In genomic region chr11:34094900-34095299, GRCh38 we compare ENCODE assay signal across 7 cellular contexts. TPM values are rescaled to one million over a fixed set of nuclear protein-coding genes. Genes with fewer than 3 reads are reported as not detected.
DNase-seq lines count a peak whose midpoint lies in the region; ATAC-seq and TF ChIP-seq lines count a peak whose summit lies in the region.
"Not testable (repeated sequence)": the region's sequence is repeated elsewhere in the genome, so short reads cannot be mapped to it uniquely, and the experiment has no call there.

No MANE protein-coding gene starts in this region.

- H3K9me3 ChIP-seq in A673 (ENCODE audit: low read depth, low read length, poor library complexity, severe bottlenecking); Panc1 (ENCODE audit: control insufficient read depth, insufficient read depth, low read depth, low read length): not testable (repeated sequence)

- not testable (repeated sequence) for H3K4me3 ChIP-seq in A673 (ENCODE audit: low read depth, low read length, poor library complexity, severe bottlenecking); Panc1 (ENCODE audit: low read depth in 2 of 2, low read length in 2 of 2)

- not testable (repeated sequence) for BruUV-seq in A673 (replicated peaks; lab: Mats Ljungman, UMichigan); Panc1 (replicated peaks; lab: Mats Ljungman, UMichigan)

- POLR2A ChIA-PET in A673 (lab: Charles Lee; ENCODE audit: low non-redundant PET): interaction anchor here (0.7 kb wide), 1 partner anchor 374 kb away, joined by 3 read pairs; no protein-coding TSS in a partner anchor
- POLR2A ChIA-PET in Panc1 (lab: Charles Lee); activated B cell treated with CpG ODN at 0.5 μM for 24 hours (lab: Charles Lee): not testable (repeated sequence)

- intact Hi-C loops in A673 (cut with micrococcal nuclease; ENCODE audit: unreplicated experiment); Panc1 (cut with micrococcal nuclease; ENCODE audit: unreplicated experiment); activated B cell treated with CpG ODN at 0.5 μM for 24 hours (cut with micrococcal nuclease): not testable (repeated sequence)

- H3K27ac ChIP-seq in A673 (ENCODE audit: low read depth, low read length, poor library complexity, severe bottlenecking): peak overlapping the region; percentile 12
- not testable (repeated sequence) for H3K27ac ChIP-seq in Panc1 (ENCODE audit: low read length)

- CTCF ChIA-PET in A673 (lab: Charles Lee): interaction anchor here (1.1 kb wide), 1 partner anchor 373 kb away, joined by 3 read pairs; no protein-coding TSS in a partner anchor
- CTCF ChIA-PET in Panc1 (lab: Charles Lee); activated B cell treated with CpG ODN at 0.5 μM for 24 hours (lab: Charles Lee): not testable (repeated sequence)

- not testable (repeated sequence) for H3K27me3 Mint-ChIP-seq in activated B cell treated with CpG ODN at 0.5 μM for 24 hours; activated T-cell treated with anti-CD3 and anti-CD28 coated beads, Interleukin-2, amount 50 U/mL, for 24 hours; activated naive CD8-positive, alpha-beta T cell treated with anti-CD3 and anti-CD28 coated beads for 36 hours; effector memory CD8-positive, alpha-beta T cell

- not testable (repeated sequence) for H3K9me3 Mint-ChIP-seq in activated B cell treated with CpG ODN at 0.5 μM for 24 hours; activated T-cell treated with anti-CD3 and anti-CD28 coated beads, Interleukin-2, amount 50 U/mL, for 24 hours; activated naive CD8-positive, alpha-beta T cell treated with anti-CD3 and anti-CD28 coated beads for 36 hours; effector memory CD8-positive, alpha-beta T cell; stimulated activated effector memory CD8-positive, alpha-beta T cell treated with anti-CD3 and anti-CD28 coated beads, Interleukin-12 subunit alpha, Interleukin-12 subunit beta, amount 100 ng/mL, for 72 hours

- TF ChIP-seq CTCF in A673 (conservative IDR thresholded peaks at IDR 0.05; ENCODE audit: low read depth, low read length); Panc1 (IDR thresholded peaks at IDR 0.05); activated B cell treated with CpG ODN at 0.5 μM for 24 hours (IDR thresholded peaks at IDR 0.05): not testable (repeated sequence)

- H3K36me3 Mint-ChIP-seq in activated B cell treated with CpG ODN at 0.5 μM for 24 hours (ENCODE audit: low read depth): peaks cover 90% of the 10 kb centered on the region
- H3K36me3 Mint-ChIP-seq in activated T-cell treated with anti-CD3 and anti-CD28 coated beads, Interleukin-2, amount 50 U/mL, for 24 hours (ENCODE audit: low read depth): peaks cover 99% of the 10 kb centered on the region
- peaks cover 25% of the 10 kb centered on the region for H3K36me3 Mint-ChIP-seq in activated naive CD8-positive, alpha-beta T cell treated with anti-CD3 and anti-CD28 coated beads for 36 hours
- H3K36me3 Mint-ChIP-seq in effector memory CD8-positive, alpha-beta T cell (ENCODE audit: insufficient read depth): peaks cover 95% of the 10 kb centered on the region
- peaks cover 100% of the 10 kb centered on the region for H3K36me3 Mint-ChIP-seq in stimulated activated effector memory CD8-positive, alpha-beta T cell treated with anti-CD3 and anti-CD28 coated beads, Interleukin-12 subunit alpha, Interleukin-12 subunit beta, amount 100 ng/mL, for 72 hours

- not testable (repeated sequence) for H3K4me1 ChIP-seq in A673 (ENCODE audit: insufficient read depth, low read length, poor library complexity, severe bottlenecking); Panc1 (ENCODE audit: control insufficient read depth, insufficient read depth, low read length)

- H3K36me3 ChIP-seq in A673 (ENCODE audit: insufficient read depth, low read length, poor library complexity, severe bottlenecking) (peaks cover 100% of the 10 kb centered on the region), Panc1 (ENCODE audit: control insufficient read depth, insufficient read depth, low read length) (peaks cover 74% of the 10 kb centered on the region)

- 0 out of 2 replicates have a peak, but pooled peaks have one; percentile 42 for ATAC-seq in Panc1
- not testable (repeated sequence) for ATAC-seq in activated B cell treated with CpG ODN at 0.5 μM for 24 hours (ENCODE audit: low read depth); effector memory CD8-positive, alpha-beta T cell (replicated peaks); stimulated activated effector memory CD8-positive, alpha-beta T cell treated with anti-CD3 and anti-CD28 coated beads, Interleukin-12 subunit alpha, Interleukin-12 subunit beta, amount 100 ng/mL, for 72 hours

- in situ Hi-C loops in Panc1 (cut with HindIII; ENCODE audit: low pct_unique_long_range_greater_than_20kb, low sequenced_read_pairs): not testable (repeated sequence)

- not testable (repeated sequence) for H3K27me3 ChIP-seq in A673 (replicated peaks; ENCODE audit: insufficient read depth, low read depth, low read length, poor library complexity); Panc1 (ENCODE audit: control insufficient read depth, insufficient read depth, low read length)

- not testable (repeated sequence) for H3K4me3 Mint-ChIP-seq in activated B cell treated with CpG ODN at 0.5 μM for 24 hours; activated T-cell treated with anti-CD3 and anti-CD28 coated beads, Interleukin-2, amount 50 U/mL, for 24 hours; activated naive CD8-positive, alpha-beta T cell treated with anti-CD3 and anti-CD28 coated beads for 36 hours; effector memory CD8-positive, alpha-beta T cell; stimulated activated effector memory CD8-positive, alpha-beta T cell treated with anti-CD3 and anti-CD28 coated beads, Interleukin-12 subunit alpha, Interleukin-12 subunit beta, amount 100 ng/mL, for 72 hours

- H3K4me1 Mint-ChIP-seq in activated B cell treated with CpG ODN at 0.5 μM for 24 hours; activated T-cell treated with anti-CD3 and anti-CD28 coated beads, Interleukin-2, amount 50 U/mL, for 24 hours (ENCODE audit: low read depth); activated naive CD8-positive, alpha-beta T cell treated with anti-CD3 and anti-CD28 coated beads for 36 hours; effector memory CD8-positive, alpha-beta T cell (ENCODE audit: low read depth in 2 of 2); stimulated activated effector memory CD8-positive, alpha-beta T cell treated with anti-CD3 and anti-CD28 coated beads, Interleukin-12 subunit alpha, Interleukin-12 subunit beta, amount 100 ng/mL, for 72 hours: not testable (repeated sequence)

- peak overlapping the region; percentile 37 for H3K27ac Mint-ChIP-seq in activated B cell treated with CpG ODN at 0.5 μM for 24 hours
- H3K27ac Mint-ChIP-seq in activated T-cell treated with anti-CD3 and anti-CD28 coated beads, Interleukin-2, amount 50 U/mL, for 24 hours: peak overlapping the region; percentile 68
- H3K27ac Mint-ChIP-seq in activated naive CD8-positive, alpha-beta T cell treated with anti-CD3 and anti-CD28 coated beads for 36 hours: peak overlapping the region; percentile 27
- peak overlapping the region; percentile 42 to 79 for H3K27ac Mint-ChIP-seq in effector memory CD8-positive, alpha-beta T cell
- H3K27ac Mint-ChIP-seq in stimulated activated effector memory CD8-positive, alpha-beta T cell treated with anti-CD3 and anti-CD28 coated beads, Interleukin-12 subunit alpha, Interleukin-12 subunit beta, amount 100 ng/mL, for 72 hours: peak overlapping the region; percentile 68

- not testable (repeated sequence) for DNase-seq in A673 (ENCODE audit: low spot score); Panc1 (ENCODE audit: low read depth, low spot score); activated B cell treated with CpG ODN at 0.5 μM for 24 hours; activated T-cell treated with anti-CD3 and anti-CD28 coated beads, Interleukin-2, amount 50 U/mL, for 24 hours; activated naive CD8-positive, alpha-beta T cell treated with anti-CD3 and anti-CD28 coated beads for 36 hours; effector memory CD8-positive, alpha-beta T cell; stimulated activated effector memory CD8-positive, alpha-beta T cell treated with anti-CD3 and anti-CD28 coated beads, Interleukin-12 subunit alpha, Interleukin-12 subunit beta, amount 100 ng/mL, for 72 hours (ENCODE audit: low spot score in 2 of 2)

RNA-seq across cellular contexts. Expression of gene NAT10, which starts 10.5 kb away (rescaled TPM):
- total RNA-seq in A673 (2021): 180 and 192 TPM in 2 replicates
- 64.9 TPM for total RNA-seq in Panc1 (2021; ENCODE audit: unreplicated experiment)
- polyA plus RNA-seq in Panc1 (2012; ENCODE audit: insufficient read length): 36.5 TPM
- total RNA-seq in activated B cell treated with CpG ODN at 0.5 μM for 24 hours: 107 and 120 TPM in 2 replicates
- total RNA-seq in activated naive CD8-positive, alpha-beta T cell treated with anti-CD3 and anti-CD28 coated beads for 36 hours: 100 to 1,000 TPM; 160 to 169 TPM

RNA-seq across cellular contexts. Expression of gene CAPRIN1, which starts 43.4 kb away (rescaled TPM):
- total RNA-seq in A673 (2021): 1,416 and 1,470 TPM in 2 replicates
- 266 TPM for total RNA-seq in Panc1 (2021; ENCODE audit: unreplicated experiment)
- polyA plus RNA-seq in Panc1 (2012; ENCODE audit: insufficient read length): 155 TPM
- total RNA-seq in activated B cell treated with CpG ODN at 0.5 μM for 24 hours: 152 and 158 TPM in 2 replicates
- 100 to 1,000 TPM; 313 to 342 TPM for total RNA-seq in activated naive CD8-positive, alpha-beta T cell treated with anti-CD3 and anti-CD28 coated beads for 36 hours
